In the genomic region with DNA sequence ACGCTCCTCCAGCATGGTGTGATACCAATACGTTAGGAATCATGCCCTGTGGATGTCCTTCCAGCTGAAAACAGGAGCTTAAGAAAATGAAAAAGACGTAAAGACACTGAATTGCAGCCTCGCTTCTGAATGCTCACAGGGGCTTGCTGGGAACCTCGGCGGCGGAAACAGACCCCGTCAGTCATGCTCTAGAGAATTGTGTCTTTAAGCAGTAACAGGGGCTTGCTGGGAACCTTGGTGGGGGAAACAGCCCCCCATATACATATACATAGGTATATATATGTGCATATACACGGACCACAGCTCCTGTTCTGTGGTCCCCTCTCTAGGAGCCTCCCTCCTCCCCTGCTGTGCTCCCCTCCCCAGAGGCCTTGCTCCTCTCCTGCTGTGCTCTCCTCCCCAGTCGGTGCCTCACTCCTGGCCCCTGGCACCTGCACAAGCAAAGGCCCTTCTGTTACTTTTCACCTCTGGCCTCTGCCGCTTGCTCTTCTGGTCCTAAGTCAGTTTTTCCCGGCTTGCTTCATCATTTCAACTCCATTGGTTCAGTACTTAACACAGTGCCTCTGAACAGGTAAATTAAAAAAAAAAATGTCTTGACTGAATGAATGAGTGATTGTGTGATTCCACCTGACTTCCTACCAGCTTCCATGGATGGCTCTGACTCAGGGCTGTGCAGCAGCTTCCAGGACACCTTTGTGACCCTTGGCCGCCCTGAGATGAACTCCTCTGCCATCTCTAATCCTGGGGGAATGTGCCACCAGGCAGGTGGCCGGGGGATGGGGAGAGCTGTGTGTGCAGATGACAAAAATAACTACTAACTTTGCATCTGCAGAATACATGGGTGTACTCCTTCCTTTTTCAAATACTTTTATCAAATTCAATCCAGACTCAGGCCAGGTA, we compare ENCODE assay signal across 1 cellular context.
TF ChIP-seq lines count a peak whose summit lies in the region.

No MANE protein-coding gene starts in this region.

TF ChIP-seq in GM23338, 12 proteins besides CTCF, POLR2A, EP300 and RAD21 (continued from another document):
- TF ChIP-seq, protein P1, sequence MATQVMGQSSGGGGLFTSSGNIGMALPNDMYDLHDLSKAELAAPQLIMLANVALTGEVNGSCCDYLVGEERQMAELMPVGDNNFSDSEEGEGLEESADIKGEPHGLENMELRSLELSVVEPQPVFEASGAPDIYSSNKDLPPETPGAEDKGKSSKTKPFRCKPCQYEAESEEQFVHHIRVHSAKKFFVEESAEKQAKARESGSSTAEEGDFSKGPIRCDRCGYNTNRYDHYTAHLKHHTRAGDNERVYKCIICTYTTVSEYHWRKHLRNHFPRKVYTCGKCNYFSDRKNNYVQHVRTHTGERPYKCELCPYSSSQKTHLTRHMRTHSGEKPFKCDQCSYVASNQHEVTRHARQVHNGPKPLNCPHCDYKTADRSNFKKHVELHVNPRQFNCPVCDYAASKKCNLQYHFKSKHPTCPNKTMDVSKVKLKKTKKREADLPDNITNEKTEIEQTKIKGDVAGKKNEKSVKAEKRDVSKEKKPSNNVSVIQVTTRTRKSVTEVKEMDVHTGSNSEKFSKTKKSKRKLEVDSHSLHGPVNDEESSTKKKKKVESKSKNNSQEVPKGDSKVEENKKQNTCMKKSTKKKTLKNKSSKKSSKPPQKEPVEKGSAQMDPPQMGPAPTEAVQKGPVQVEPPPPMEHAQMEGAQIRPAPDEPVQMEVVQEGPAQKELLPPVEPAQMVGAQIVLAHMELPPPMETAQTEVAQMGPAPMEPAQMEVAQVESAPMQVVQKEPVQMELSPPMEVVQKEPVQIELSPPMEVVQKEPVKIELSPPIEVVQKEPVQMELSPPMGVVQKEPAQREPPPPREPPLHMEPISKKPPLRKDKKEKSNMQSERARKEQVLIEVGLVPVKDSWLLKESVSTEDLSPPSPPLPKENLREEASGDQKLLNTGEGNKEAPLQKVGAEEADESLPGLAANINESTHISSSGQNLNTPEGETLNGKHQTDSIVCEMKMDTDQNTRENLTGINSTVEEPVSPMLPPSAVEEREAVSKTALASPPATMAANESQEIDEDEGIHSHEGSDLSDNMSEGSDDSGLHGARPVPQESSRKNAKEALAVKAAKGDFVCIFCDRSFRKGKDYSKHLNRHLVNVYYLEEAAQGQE (IDR thresholded peaks at IDR 0.05; ENCODE audit: unreplicated experiment), result no peak
- TF ChIP-seq, protein P2, sequence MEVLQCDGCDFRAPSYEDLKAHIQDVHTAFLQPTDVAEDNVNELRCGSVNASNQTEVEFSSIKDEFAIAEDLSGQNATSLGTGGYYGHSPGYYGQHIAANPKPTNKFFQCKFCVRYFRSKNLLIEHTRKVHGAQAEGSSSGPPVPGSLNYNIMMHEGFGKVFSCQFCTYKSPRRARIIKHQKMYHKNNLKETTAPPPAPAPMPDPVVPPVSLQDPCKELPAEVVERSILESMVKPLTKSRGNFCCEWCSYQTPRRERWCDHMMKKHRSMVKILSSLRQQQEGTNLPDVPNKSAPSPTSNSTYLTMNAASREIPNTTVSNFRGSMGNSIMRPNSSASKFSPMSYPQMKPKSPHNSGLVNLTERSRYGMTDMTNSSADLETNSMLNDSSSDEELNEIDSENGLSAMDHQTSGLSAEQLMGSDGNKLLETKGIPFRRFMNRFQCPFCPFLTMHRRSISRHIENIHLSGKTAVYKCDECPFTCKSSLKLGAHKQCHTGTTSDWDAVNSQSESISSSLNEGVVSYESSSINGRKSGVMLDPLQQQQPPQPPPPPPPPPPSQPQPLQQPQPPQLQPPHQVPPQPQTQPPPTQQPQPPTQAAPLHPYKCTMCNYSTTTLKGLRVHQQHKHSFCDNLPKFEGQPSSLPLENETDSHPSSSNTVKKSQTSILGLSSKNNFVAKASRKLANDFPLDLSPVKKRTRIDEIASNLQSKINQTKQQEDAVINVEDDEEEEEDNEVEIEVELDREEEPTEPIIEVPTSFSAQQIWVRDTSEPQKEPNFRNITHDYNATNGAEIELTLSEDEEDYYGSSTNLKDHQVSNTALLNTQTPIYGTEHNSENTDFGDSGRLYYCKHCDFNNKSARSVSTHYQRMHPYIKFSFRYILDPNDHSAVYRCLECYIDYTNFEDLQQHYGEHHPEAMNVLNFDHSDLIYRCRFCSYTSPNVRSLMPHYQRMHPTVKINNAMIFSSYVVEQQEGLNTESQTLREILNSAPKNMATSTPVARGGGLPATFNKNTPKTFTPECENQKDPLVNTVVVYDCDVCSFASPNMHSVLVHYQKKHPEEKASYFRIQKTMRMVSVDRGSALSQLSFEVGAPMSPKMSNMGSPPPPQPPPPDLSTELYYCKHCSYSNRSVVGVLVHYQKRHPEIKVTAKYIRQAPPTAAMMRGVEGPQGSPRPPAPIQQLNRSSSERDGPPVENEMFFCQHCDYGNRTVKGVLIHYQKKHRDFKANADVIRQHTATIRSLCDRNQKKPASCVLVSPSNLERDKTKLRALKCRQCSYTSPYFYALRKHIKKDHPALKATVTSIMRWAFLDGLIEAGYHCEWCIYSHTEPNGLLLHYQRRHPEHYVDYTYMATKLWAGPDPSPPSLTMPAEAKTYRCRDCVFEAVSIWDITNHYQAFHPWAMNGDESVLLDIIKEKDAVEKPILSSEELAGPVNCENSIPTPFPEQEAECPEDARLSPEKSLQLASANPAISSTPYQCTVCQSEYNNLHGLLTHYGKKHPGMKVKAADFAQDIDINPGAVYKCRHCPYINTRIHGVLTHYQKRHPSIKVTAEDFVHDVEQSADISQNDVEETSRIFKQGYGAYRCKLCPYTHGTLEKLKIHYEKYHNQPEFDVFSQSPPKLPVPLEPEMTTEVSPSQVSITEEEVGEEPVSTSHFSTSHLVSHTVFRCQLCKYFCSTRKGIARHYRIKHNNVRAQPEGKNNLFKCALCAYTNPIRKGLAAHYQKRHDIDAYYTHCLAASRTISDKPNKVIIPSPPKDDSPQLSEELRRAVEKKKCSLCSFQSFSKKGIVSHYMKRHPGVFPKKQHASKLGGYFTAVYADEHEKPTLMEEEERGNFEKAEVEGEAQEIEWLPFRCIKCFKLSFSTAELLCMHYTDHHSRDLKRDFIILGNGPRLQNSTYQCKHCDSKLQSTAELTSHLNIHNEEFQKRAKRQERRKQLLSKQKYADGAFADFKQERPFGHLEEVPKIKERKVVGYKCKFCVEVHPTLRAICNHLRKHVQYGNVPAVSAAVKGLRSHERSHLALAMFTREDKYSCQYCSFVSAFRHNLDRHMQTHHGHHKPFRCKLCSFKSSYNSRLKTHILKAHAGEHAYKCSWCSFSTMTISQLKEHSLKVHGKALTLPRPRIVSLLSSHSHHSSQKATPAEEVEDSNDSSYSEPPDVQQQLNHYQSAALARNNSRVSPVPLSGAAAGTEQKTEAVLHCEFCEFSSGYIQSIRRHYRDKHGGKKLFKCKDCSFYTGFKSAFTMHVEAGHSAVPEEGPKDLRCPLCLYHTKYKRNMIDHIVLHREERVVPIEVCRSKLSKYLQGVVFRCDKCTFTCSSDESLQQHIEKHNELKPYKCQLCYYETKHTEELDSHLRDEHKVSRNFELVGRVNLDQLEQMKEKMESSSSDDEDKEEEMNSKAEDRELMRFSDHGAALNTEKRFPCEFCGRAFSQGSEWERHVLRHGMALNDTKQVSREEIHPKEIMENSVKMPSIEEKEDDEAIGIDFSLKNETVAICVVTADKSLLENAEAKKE (CRISPR knock-in tag; IDR thresholded peaks at IDR 0.05), result no peak
- TF ChIP-seq EZH2phosphoT487 (IDR thresholded peaks at IDR 0.05; ENCODE audit: unreplicated experiment) (no peak), CREB1 (CRISPR knock-in tag; IDR thresholded peaks at IDR 0.05; ENCODE audit: low read depth) (no peak), POLR2AphosphoS5 (IDR thresholded peaks at IDR 0.05; ENCODE audit: low read depth) (no peak), ZNF114 (CRISPR knock-in tag; IDR thresholded peaks at IDR 0.05) (no peak), EZH2 (IDR thresholded peaks at IDR 0.05; ENCODE audit: low read depth, unreplicated experiment) (no peak), STAT1 (IDR thresholded peaks at IDR 0.05; ENCODE audit: unreplicated experiment) (no peak), ZNF331 (CRISPR knock-in tag; IDR thresholded peaks at IDR 0.05; ENCODE audit: low read depth) (no peak), JUNB (IDR thresholded peaks at IDR 0.05; ENCODE audit: unreplicated experiment) (no peak)
- TF ChIP-seq, protein P3, sequence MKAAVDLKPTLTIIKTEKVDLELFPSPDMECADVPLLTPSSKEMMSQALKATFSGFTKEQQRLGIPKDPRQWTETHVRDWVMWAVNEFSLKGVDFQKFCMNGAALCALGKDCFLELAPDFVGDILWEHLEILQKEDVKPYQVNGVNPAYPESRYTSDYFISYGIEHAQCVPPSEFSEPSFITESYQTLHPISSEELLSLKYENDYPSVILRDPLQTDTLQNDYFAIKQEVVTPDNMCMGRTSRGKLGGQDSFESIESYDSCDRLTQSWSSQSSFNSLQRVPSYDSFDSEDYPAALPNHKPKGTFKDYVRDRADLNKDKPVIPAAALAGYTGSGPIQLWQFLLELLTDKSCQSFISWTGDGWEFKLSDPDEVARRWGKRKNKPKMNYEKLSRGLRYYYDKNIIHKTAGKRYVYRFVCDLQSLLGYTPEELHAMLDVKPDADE (IDR thresholded peaks at IDR 0.05), result no peak
TF ChIP-seq in GM23338: peak in this region for 0.
